In genomic region chr15:41985236-41986160, GRCh38 we compare ENCODE assay signal across 20 cellular contexts. TPM values are rescaled to one million over a fixed set of nuclear protein-coding genes. Genes with fewer than 3 reads are reported as not detected.
"Had no signal": no experiment of that assay in that cellular context is flagged by ENCODE, and none has a peak within 500 bp of the region (broad histone marks: within the 10 kb centered on the region; RNA-seq: fewer than 3 reads in every experiment).

No MANE protein-coding gene starts in this region.

- H3K27ac ChIP-seq: colonic mucosa, lower lobe of right lung, prostate gland, right atrium auricular region had no signal

- H3K36me3 ChIP-seq: colonic mucosa, lower lobe of right lung, prostate gland, right atrium auricular region had no signal

- H3K4me3 ChIP-seq: colonic mucosa, lower lobe of right lung, prostate gland, right atrium auricular region, smooth muscle cell had no signal

- DNase-seq: activated CD4-positive, alpha-beta T cell treated with anti-CD3 and anti-CD28 coated beads, Interleukin-2, amount 10 ng/mL, durations not matched to agents 7 days and 5 days; activated CD8-positive, alpha-beta T cell treated with anti-CD3 and anti-CD28 coated beads, Interleukin-2, amount 10 ng/mL, durations not matched to agents 7 days and 5 days; activated naive CD8-positive, alpha-beta T cell treated with anti-CD3 and anti-CD28 coated beads, Interleukin-2, amount 10 ng/mL, durations not matched to agents 7 days and 5 days; colonic mucosa; erythroblast; foreskin melanocyte; glutamatergic neuron; hippocampal formation; islet precursor cell; left colon; lower lobe of right lung; midbrain; stimulated activated CD4-positive, alpha-beta T cell treated with anti-CD3 and anti-CD28 coated beads, Interleukin-4, amount 100 ng/mL, for 1 hour; stimulated activated naive CD8-positive, alpha-beta T cell treated with anti-CD3 and anti-CD28 coated beads, Interleukin-15, amount 100 ng/mL, for 72 hours had no signal

- H3K4me2 ChIP-seq: smooth muscle cell had no signal

- ATAC-seq: activated CD8-positive, alpha-beta T cell treated with anti-CD3 and anti-CD28 coated beads, Interleukin-2, amount 10 ng/mL, durations not matched to agents 7 days and 5 days; left colon; stimulated activated naive CD8-positive, alpha-beta T cell treated with anti-CD3 and anti-CD28 coated beads, Interleukin-15, amount 100 ng/mL, for 72 hours had no signal

- H3K4me1 ChIP-seq: colonic mucosa, lower lobe of right lung, prostate gland had no signal

- FAIRE-seq: endometrium had no signal

- H3K27me3 ChIP-seq: colonic mucosa, right atrium auricular region had no signal

- H3K9me3 ChIP-seq: colonic mucosa, lower lobe of right lung, prostate gland, right atrium auricular region had no signal

RNA-seq across cellular contexts. Expression of gene PLA2G4E, which starts 35.3 kb away (rescaled TPM):
- total RNA-seq: activated CD4-positive, alpha-beta T cell treated with anti-CD3 and anti-CD28 coated beads, Interleukin-2, amount 10 ng/mL, durations not matched to agents 7 days and 5 days; activated CD8-positive, alpha-beta T cell treated with anti-CD3 and anti-CD28 coated beads, Interleukin-2, amount 10 ng/mL, durations not matched to agents 7 days and 5 days; activated naive CD8-positive, alpha-beta T cell treated with anti-CD3 and anti-CD28 coated beads, Interleukin-2, amount 10 ng/mL, durations not matched to agents 7 days and 5 days; activated T-helper 1 cell treated with anti-CD3 and anti-CD28 coated beads, Interleukin-12 subunit alpha, Interleukin-12 subunit beta, Interleukin-2, Interleukin-4 antibody, amounts not matched to agents 30 ng/mL and 10 ng/mL and 1 ng/mL, durations not matched to agents 14 hours and 24 hours and 36 hours; left colon; temporal lobe had no signal
- polyA plus RNA-seq: smooth muscle cell had no signal
